Comparison of ENCODE assay signal across 1 cellular context in genomic region chr1:212477680-212478466, GRCh38.
TF ChIP-seq lines count a peak whose summit lies in the region.

No MANE protein-coding gene starts in this region.

TF ChIP-seq in SK-N-SH, 30 proteins besides CTCF, POLR2A, EP300 and RAD21 (continued from another document):
- TF ChIP-seq USF1 (IDR thresholded peaks at IDR 0.05; ENCODE audit: borderline replicate concordance, low read depth), result no peak
- no peak for TF ChIP-seq ELF1 (IDR thresholded peaks at IDR 0.05)
- no peak for TF ChIP-seq EZH2phosphoT487 (IDR thresholded peaks at IDR 0.05; ENCODE audit: borderline replicate concordance, low read depth)
- no peak for TF ChIP-seq FOXM1 (IDR thresholded peaks at IDR 0.05; ENCODE audit: low read depth)
- TF ChIP-seq FOSL2 (IDR thresholded peaks at IDR 0.05; ENCODE audit: borderline replicate concordance, low read depth), result no peak
- no peak for TF ChIP-seq IRF3 (IDR thresholded peaks at IDR 0.05; ENCODE audit: low read depth, low read length)
- TF ChIP-seq GATA2 (CRISPR knock-in tag; IDR thresholded peaks at IDR 0.05), result no peak
- no peak for TF ChIP-seq RCOR1 (IDR thresholded peaks at IDR 0.05; ENCODE audit: low read length)
- no peak for TF ChIP-seq FOXJ3 (CRISPR knock-in tag; IDR thresholded peaks at IDR 0.05)
- no peak for TF ChIP-seq CHD2 (IDR thresholded peaks at IDR 0.05; ENCODE audit: low read length, partially characterized antibody)
- no peak for TF ChIP-seq SIN3A (IDR thresholded peaks at IDR 0.05; ENCODE audit: borderline replicate concordance, low read depth, low read length)
